Comparison of ENCODE assay signal across 28 cellular contexts in genomic region chr6:7776509-7776908, GRCh38. TPM values are rescaled to one million over a fixed set of nuclear protein-coding genes. Genes with fewer than 3 reads are reported as not detected.
DNase-seq lines count a peak whose midpoint lies in the region; ATAC-seq, FAIRE-seq and TF ChIP-seq lines count a peak whose summit lies in the region.
"Had no signal": no experiment of that assay in that cellular context is flagged by ENCODE, and none has a peak within 500 bp of the region (broad histone marks: within the 10 kb centered on the region; RNA-seq: fewer than 3 reads in every experiment).

No MANE protein-coding gene starts in this region.

- TF ChIP-seq EP300 in HepG2 (IDR thresholded peaks at IDR 0.05; ENCODE audit: low read depth in 2 of 2, low read length in 2 of 2) (no peak), HepG2 (CRISPR knock-in tag; IDR thresholded peaks at IDR 0.05; ENCODE audit: borderline replicate concordance) (no peak)

- TF ChIP-seq CTCF in HepG2 (CRISPR knock-in tag; IDR thresholded peaks at IDR 0.05): no peak

- WGBS in HepG2 (ENCODE audit: low lambda C conversion rate): 4% methylated on average over 2 of the region's 2 CpGs

- H3K9me3 ChIP-seq in HepG2 (ENCODE audit: low read length): no peaks in the 10 kb centered on the region
- H3K9me3 ChIP-seq: A549; BE2C; BLaER1; BLaER1 treated with 17β-estradiol and CSF1 and Interleukin-3, amounts not matched to agents 10 nM and 100 nM; Caco-2 had no signal

- no peak for TF ChIP-seq RAD21 in HepG2 (CRISPR knock-in tag; IDR thresholded peaks at IDR 0.05)

- H3K4me3 ChIP-seq in HepG2 (replicated peaks in 1 of 3; ENCODE audit: insufficient read depth in 1 of 3, low read depth in 2 of 3, low read length in 3 of 3): no peak overlapping the region
- H3K4me3 ChIP-seq: A549; BLaER1; BLaER1 treated with 17β-estradiol and CSF1 and Interleukin-3, amounts not matched to agents 10 nM and 100 nM had no signal

- H3K4me2 ChIP-seq in HepG2 (ENCODE audit: low read depth, low read length): no peak overlapping the region
- H3K4me2 ChIP-seq: A549 had no signal

- no peak for TF ChIP-seq POLR2A in HepG2 (IDR thresholded peaks at IDR 0.05; ENCODE audit: insufficient read depth in 1 of 2, low read depth in 2 of 2, low read length in 2 of 2)

- H4K20me1 ChIP-seq in HepG2 (ENCODE audit: insufficient read depth, low read length): no peaks in the 10 kb centered on the region
- H4K20me1 ChIP-seq: BLaER1; BLaER1 treated with 17β-estradiol and CSF1 and Interleukin-3, amounts not matched to agents 10 nM and 100 nM had no signal

- peaks cover 0 to 28% of the 10 kb centered on the region in 2 experiments; a peak in 3 of 5 replicates for H3K27me3 ChIP-seq in HepG2 (ENCODE audit: control insufficient read depth in 1 of 2, insufficient read depth in 2 of 2, low read length in 2 of 2)
- H3K27me3 ChIP-seq: BLaER1; BLaER1 treated with 17β-estradiol and CSF1 and Interleukin-3, amounts not matched to agents 10 nM and 100 nM had no signal

- intact Hi-C loops in HepG2 (cut with micrococcal nuclease; ENCODE audit: unreplicated experiment): no loop called here

- no peak overlapping the region for H2AFZ ChIP-seq in HepG2 (ENCODE audit: low read length)

- peak; percentile 46; the same call in 1 of the 3 replicates for ATAC-seq in HepG2
- ATAC-seq: A549; CD8-positive, alpha-beta T cell had no signal

- H3K79me2 ChIP-seq in HepG2 (ENCODE audit: insufficient read depth, low read length): no peaks in the 10 kb centered on the region

- in situ Hi-C loops in HepG2 (cut with HindIII; ENCODE audit: extremely low pct_ligation_motif_present, low pct_unique_long_range_greater_than_20kb): no loop called here

- no TSS peak for BruUV-seq in HepG2 (replicated peaks; lab: Mats Ljungman, UMichigan)

- POLR2A ChIA-PET in HepG2 (lab: Yijun Ruan, JAX): no interaction called here

- H3K9ac ChIP-seq in HepG2 (ENCODE audit: insufficient read depth, low read depth, low read length): no peak overlapping the region
- H3K9ac ChIP-seq: BLaER1; BLaER1 treated with 17β-estradiol and CSF1 and Interleukin-3, amounts not matched to agents 10 nM and 100 nM had no signal

- DNase-seq in HepG2 (ENCODE audit: low spot score): peak; percentile 15
- DNase-seq in NCI-H526 treated with DMSO at 0.1 percent for 48 hours (lab: John Stamatoyannopoulos, UW): no peak
- DNase-seq: 8988T; ACHN; AML-193; BE2C; C1 segment of cervical spinal cord; Calu3; CD4-positive, alpha-beta memory T cell; CD4-positive, alpha-beta T cell; CD4-positive, CD25-positive, alpha-beta regulatory T cell; CD8-positive, alpha-beta memory T cell; CD8-positive, alpha-beta T cell; COR-L47; DMS 273 treated with DMSO at 0.1 percent for 48 hours; DMS153; DMS79; DMS79 treated with DMSO at 0.1 percent for 48 hours; EL had no signal

- 0 out of 2 replicates have a peak, but pooled peaks cover 8% of the 10 kb centered on the region for H3K4me1 ChIP-seq in HepG2 (ENCODE audit: insufficient read depth, low read length)
- H3K4me1 ChIP-seq: A549, BE2C, Caco-2 had no signal

- no peaks in the 10 kb centered on the region for H3K36me3 ChIP-seq in HepG2 (replicated peaks in 1 of 2; ENCODE audit: control insufficient read depth in 1 of 2, insufficient read depth in 2 of 2, low read length in 2 of 2)
- H3K36me3 ChIP-seq: BE2C; BLaER1; BLaER1 treated with 17β-estradiol and CSF1 and Interleukin-3, amounts not matched to agents 10 nM and 100 nM had no signal

- FAIRE-seq in HepG2 (lab: Jason Lieb, UNC): no peak
- FAIRE-seq: A204.1, A549, D721Med had no signal

- no peak overlapping the region for H3K27ac ChIP-seq in HepG2 (ENCODE audit: extremely low read length, insufficient read depth, low read length)
- H3K27ac ChIP-seq: 22Rv1; A549; BLaER1; BLaER1 treated with 17β-estradiol and CSF1 and Interleukin-3, amounts not matched to agents 10 nM and 100 nM; C4-2B had no signal

- CTCF ChIA-PET in HepG2 (lab: Yijun Ruan, JAX; ENCODE audit: low intra/inter-chr PET ratio, low total read pairs): no interaction called here

TF ChIP-seq in HepG2, 621 proteins besides CTCF, POLR2A, EP300 and RAD21 (continues in another document):
- TF ChIP-seq ZNF431 (CRISPR knock-in tag; IDR thresholded peaks at IDR 0.05; ENCODE audit: borderline replicate concordance, low read depth) (no peak), RARA (CRISPR knock-in tag; IDR thresholded peaks at IDR 0.05) (peak; percentile 79), CEBPB (IDR thresholded peaks at IDR 0.05; ENCODE audit: borderline replicate concordance, low read depth, low read length) (peak; percentile 56; the same call in 1 of the 2 replicates), HMGXB3 (CRISPR knock-in tag; IDR thresholded peaks at IDR 0.05; ENCODE audit: borderline replicate concordance) (no peak), ZNF598 (CRISPR knock-in tag; IDR thresholded peaks at IDR 0.05; ENCODE audit: borderline replicate concordance) (no peak), NR2F1 (CRISPR knock-in tag; IDR thresholded peaks at IDR 0.05) (peak; percentile 37 to 61; a peak in 2 of 4 replicates), ZMYM4 (CRISPR knock-in tag; IDR thresholded peaks at IDR 0.05) (no peak), FOSL2 (CRISPR knock-in tag; IDR thresholded peaks at IDR 0.05) (peak; percentile 78), ZBTB34 (CRISPR knock-in tag; IDR thresholded peaks at IDR 0.05) (no peak), ATF7 (IDR thresholded peaks at IDR 0.05) (no peak), ATF7 (CRISPR knock-in tag; IDR thresholded peaks at IDR 0.05) (no peak), MAFK (conservative IDR thresholded peaks at IDR 0.05 in 1 of 2, IDR thresholded peaks at IDR 0.05 in 1 of 2; ENCODE audit: low read length in 2 of 2) (no peak), TCF7 (IDR thresholded peaks at IDR 0.05; ENCODE audit: low read depth) (0 out of 2 replicates have a peak, but pooled peaks have one; percentile 3)

RNA-seq across cellular contexts. Expression of gene BMP6, which starts 50.6 kb away (rescaled TPM):
- total RNA-seq in HepG2 (2016; rRNA removed; fragmentation: Illumina TruSeq; extraction: Trizol): 0.09 TPM in 1 of 2 replicates, not detected in the other
- not detected in 2 replicates for total RNA-seq in HepG2 (2016; cell fraction: cytosol; rRNA removed; fragmentation: Illumina TruSeq; extraction: Trizol; ENCODE audit: low read depth)
- not detected in 2 replicates for total RNA-seq in HepG2 (2016; cell fraction: insoluble cytoplasmic fraction; rRNA removed; fragmentation: Illumina TruSeq; extraction: Trizol)
- not detected in 2 replicates for total RNA-seq in HepG2 (2016; cell fraction: membrane; rRNA removed; fragmentation: Illumina TruSeq; extraction: Trizol)
- not detected in 2 replicates for total RNA-seq in HepG2 (2016; cell fraction: nucleus; rRNA removed; fragmentation: Illumina TruSeq; extraction: Trizol)
- 0.14 and 0.18 TPM in 2 replicates for polyA plus RNA-seq in HepG2 (2011; rRNA removed)
- polyA plus RNA-seq in HepG2 (2011; cell fraction: cytosol; rRNA removed): 0.11 and 0.17 TPM in 2 replicates
- 0.10 and 0.13 TPM in 2 replicates for polyA plus RNA-seq in HepG2 (2011; cell fraction: nucleus; rRNA removed)
- 0.07 and 0.41 TPM in 2 replicates for polyA plus RNA-seq in HepG2 (2012)
- not detected in 2 replicates for polyA plus RNA-seq in HepG2 (2016; cell fraction: cytosol; fragmentation: Illumina TruSeq; extraction: Trizol; ENCODE audit: low read depth)
- not detected in 2 replicates for polyA plus RNA-seq in HepG2 (2016; cell fraction: insoluble cytoplasmic fraction; fragmentation: Illumina TruSeq; extraction: Trizol; ENCODE audit: low read depth)
- polyA plus RNA-seq in HepG2 (2016; cell fraction: membrane; fragmentation: Illumina TruSeq; extraction: Trizol; ENCODE audit: low read depth): not detected in 2 replicates
- not detected in 2 replicates for polyA plus RNA-seq in HepG2 (2016; cell fraction: nucleus; fragmentation: Illumina TruSeq; extraction: Trizol; ENCODE audit: insufficient read depth, low read depth)
- polyA minus RNA-seq in HepG2 (2011; rRNA and poly(A)+ RNA removed; ENCODE audit: low replicate concordance): 0.54 and 62.0 TPM in 2 replicates
- polyA minus RNA-seq in HepG2 (2011; cell fraction: cytosol; rRNA and poly(A)+ RNA removed): 0.30 and 0.35 TPM in 2 replicates
- polyA minus RNA-seq in HepG2 (2011; cell fraction: nucleus; rRNA and poly(A)+ RNA removed): 0.25 and 0.39 TPM in 2 replicates
- total RNA-seq: CD4-positive, alpha-beta memory T cell; CD4-positive, alpha-beta T cell; CD8-positive, alpha-beta memory T cell; CD8-positive, alpha-beta T cell had no signal
- polyA plus RNA-seq: CD14-positive monocyte; CD4-positive, CD25-positive, alpha-beta regulatory T cell; CD8-positive, alpha-beta memory T cell had no signal
